8 cellular contexts compared by ENCODE assay signal in the genomic region with DNA sequence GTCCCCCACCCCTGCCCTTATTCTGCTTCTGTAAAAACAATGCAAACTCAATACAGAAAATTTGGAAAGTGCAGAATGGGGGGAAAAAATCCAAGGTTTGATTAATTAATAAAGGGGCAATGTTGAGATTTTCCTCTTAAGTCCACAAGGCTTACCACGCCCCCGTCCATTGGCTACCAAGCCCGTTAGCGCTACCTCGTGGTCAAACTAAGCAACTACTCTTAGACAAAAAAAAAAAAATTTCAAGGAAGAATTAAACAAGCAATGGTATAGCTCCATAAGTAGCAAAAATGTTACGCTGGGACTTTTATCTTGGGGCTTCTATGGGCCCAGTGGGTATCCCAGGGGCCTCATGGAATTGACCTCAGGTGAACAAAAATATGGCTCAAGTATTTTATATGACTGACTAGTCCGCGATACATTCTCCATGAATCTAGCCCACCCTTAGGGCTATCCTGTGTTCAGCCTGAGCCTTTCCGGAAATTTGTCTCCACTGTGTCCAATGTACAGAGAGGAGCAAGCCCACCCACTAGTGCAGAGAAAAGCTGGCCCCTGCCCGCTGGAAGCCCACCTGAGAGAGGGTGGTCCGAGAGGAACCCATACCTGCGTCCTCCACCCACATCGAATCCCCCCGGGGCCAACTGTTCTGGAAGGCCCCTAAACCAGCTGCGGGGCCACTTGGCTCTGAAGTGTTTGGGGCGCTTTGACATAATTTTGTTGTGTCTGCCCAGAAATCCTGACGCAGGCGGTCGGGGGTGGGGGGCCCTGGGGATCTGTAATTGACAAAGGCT. TPM values are rescaled to one million over a fixed set of nuclear protein-coding genes. Genes with fewer than 3 reads are reported as not detected.
DNase-seq lines count a peak whose midpoint lies in the region; ATAC-seq and TF ChIP-seq lines count a peak whose summit lies in the region.

No MANE protein-coding gene starts in this region.

- no peaks in the 10 kb centered on the region for H3K27me3 Mint-ChIP-seq in activated T-helper 2 cell treated with anti-CD3 and anti-CD28 coated beads, Interferon-gamma antibody, Interleukin-2, Interleukin-4, amounts not matched to agents 10 μg/mL and 5 μg/mL and 100 μg/mL, durations not matched to agents 14 hours and 24 hours and 36 hours (ENCODE audit: low read depth)

- peaks cover 4% of the 10 kb centered on the region for H3K4me1 Mint-ChIP-seq in activated T-helper 2 cell treated with anti-CD3 and anti-CD28 coated beads, Interferon-gamma antibody, Interleukin-2, Interleukin-4, amounts not matched to agents 10 μg/mL and 5 μg/mL and 100 μg/mL, durations not matched to agents 14 hours and 24 hours and 36 hours (ENCODE audit: low read depth)

- peak; percentile 80 for TF ChIP-seq CTCF in LNCaP clone FGC (IDR thresholded peaks at IDR 0.05; ENCODE audit: control insufficient read depth, extremely low read depth, insufficient read depth)

- ATAC-seq in GM21825 (IDR thresholded peaks at IDR 0.05; ENCODE audit: unreplicated experiment) (no peak), HG03457 (IDR thresholded peaks at IDR 0.05; ENCODE audit: unreplicated experiment) (no peak)

- peak; percentile 74 for DNase-seq in DMS114 treated with DMSO at 0.1 percent for 48 hours (lab: John Stamatoyannopoulos, UW; ENCODE audit: unreplicated experiment)
- peak; percentile 49 for DNase-seq in LNCaP clone FGC (ENCODE audit: low read depth)
- peak; percentile 75 for DNase-seq in RKO (ENCODE audit: low spot score)
- peak; percentile 30 for DNase-seq in activated T-helper 2 cell treated with anti-CD3 and anti-CD28 coated beads, Interferon-gamma antibody, Interleukin-2, Interleukin-4, amounts not matched to agents 10 μg/mL and 5 μg/mL and 100 μg/mL, durations not matched to agents 14 hours and 24 hours and 36 hours (ENCODE audit: low spot score)
- peak; percentile 69 for DNase-seq in glomerular endothelial cell (ENCODE audit: extremely low read depth, low read depth, low spot score)
- peak; percentile 73 for DNase-seq in pons (ENCODE audit: low spot score)

- no peak overlapping the region for H3K4me3 ChIP-seq in LNCaP clone FGC (ENCODE audit: low read depth, low read length)

- intact Hi-C loops in activated T-helper 2 cell treated with anti-CD3 and anti-CD28 coated beads, Interferon-gamma antibody, Interleukin-2, Interleukin-4, amounts not matched to agents 10 μg/mL and 5 μg/mL and 100 μg/mL, durations not matched to agents 14 hours and 24 hours and 36 hours (cut with micrococcal nuclease), result loop anchor here (1.0 to 5.0 kb wide), 3 partner anchors 137 to 365 kb away; partner anchors contain the start of gene GH1

- no peaks in the 10 kb centered on the region for H3K9me3 Mint-ChIP-seq in activated T-helper 2 cell treated with anti-CD3 and anti-CD28 coated beads, Interferon-gamma antibody, Interleukin-2, Interleukin-4, amounts not matched to agents 10 μg/mL and 5 μg/mL and 100 μg/mL, durations not matched to agents 14 hours and 24 hours and 36 hours

- no peaks in the 10 kb centered on the region for H3K36me3 Mint-ChIP-seq in activated T-helper 2 cell treated with anti-CD3 and anti-CD28 coated beads, Interferon-gamma antibody, Interleukin-2, Interleukin-4, amounts not matched to agents 10 μg/mL and 5 μg/mL and 100 μg/mL, durations not matched to agents 14 hours and 24 hours and 36 hours (ENCODE audit: low read depth)

- no peak overlapping the region for H3K4me3 Mint-ChIP-seq in activated T-helper 2 cell treated with anti-CD3 and anti-CD28 coated beads, Interferon-gamma antibody, Interleukin-2, Interleukin-4, amounts not matched to agents 10 μg/mL and 5 μg/mL and 100 μg/mL, durations not matched to agents 14 hours and 24 hours and 36 hours (ENCODE audit: low read depth)

- no peak overlapping the region for H3K27ac Mint-ChIP-seq in activated T-helper 2 cell treated with anti-CD3 and anti-CD28 coated beads, Interferon-gamma antibody, Interleukin-2, Interleukin-4, amounts not matched to agents 10 μg/mL and 5 μg/mL and 100 μg/mL, durations not matched to agents 14 hours and 24 hours and 36 hours

RNA-seq across cellular contexts. Expression of gene TEX2, which starts 19.1 kb away (rescaled TPM):
- total RNA-seq in activated T-helper 2 cell treated with anti-CD3 and anti-CD28 coated beads, Interferon-gamma antibody, Interleukin-2, Interleukin-4, amounts not matched to agents 10 μg/mL and 5 μg/mL and 100 μg/mL, durations not matched to agents 14 hours and 24 hours and 36 hours, result 20.7 and 22.0 TPM in 2 replicates
- 24.3 and 26.4 TPM in 2 replicates for total RNA-seq in glomerular endothelial cell
